Comparison of ENCODE assay signal across 1 cellular context in genomic region chr1:155599828-155600572, GRCh38.
A peak's percentile ranks its signal among the peaks of the same experiment; 100 is the strongest.
TF ChIP-seq lines count a peak whose summit lies in the region.
"Not testable (repeated sequence)": the region's sequence is repeated elsewhere in the genome, so short reads cannot be mapped to it uniquely, and the experiment has no call there.

No MANE protein-coding gene starts in this region.

TF ChIP-seq in K562, 482 proteins besides CTCF, POLR2A, EP300 and RAD21 (continued from another document):
- TF ChIP-seq, protein P1, sequence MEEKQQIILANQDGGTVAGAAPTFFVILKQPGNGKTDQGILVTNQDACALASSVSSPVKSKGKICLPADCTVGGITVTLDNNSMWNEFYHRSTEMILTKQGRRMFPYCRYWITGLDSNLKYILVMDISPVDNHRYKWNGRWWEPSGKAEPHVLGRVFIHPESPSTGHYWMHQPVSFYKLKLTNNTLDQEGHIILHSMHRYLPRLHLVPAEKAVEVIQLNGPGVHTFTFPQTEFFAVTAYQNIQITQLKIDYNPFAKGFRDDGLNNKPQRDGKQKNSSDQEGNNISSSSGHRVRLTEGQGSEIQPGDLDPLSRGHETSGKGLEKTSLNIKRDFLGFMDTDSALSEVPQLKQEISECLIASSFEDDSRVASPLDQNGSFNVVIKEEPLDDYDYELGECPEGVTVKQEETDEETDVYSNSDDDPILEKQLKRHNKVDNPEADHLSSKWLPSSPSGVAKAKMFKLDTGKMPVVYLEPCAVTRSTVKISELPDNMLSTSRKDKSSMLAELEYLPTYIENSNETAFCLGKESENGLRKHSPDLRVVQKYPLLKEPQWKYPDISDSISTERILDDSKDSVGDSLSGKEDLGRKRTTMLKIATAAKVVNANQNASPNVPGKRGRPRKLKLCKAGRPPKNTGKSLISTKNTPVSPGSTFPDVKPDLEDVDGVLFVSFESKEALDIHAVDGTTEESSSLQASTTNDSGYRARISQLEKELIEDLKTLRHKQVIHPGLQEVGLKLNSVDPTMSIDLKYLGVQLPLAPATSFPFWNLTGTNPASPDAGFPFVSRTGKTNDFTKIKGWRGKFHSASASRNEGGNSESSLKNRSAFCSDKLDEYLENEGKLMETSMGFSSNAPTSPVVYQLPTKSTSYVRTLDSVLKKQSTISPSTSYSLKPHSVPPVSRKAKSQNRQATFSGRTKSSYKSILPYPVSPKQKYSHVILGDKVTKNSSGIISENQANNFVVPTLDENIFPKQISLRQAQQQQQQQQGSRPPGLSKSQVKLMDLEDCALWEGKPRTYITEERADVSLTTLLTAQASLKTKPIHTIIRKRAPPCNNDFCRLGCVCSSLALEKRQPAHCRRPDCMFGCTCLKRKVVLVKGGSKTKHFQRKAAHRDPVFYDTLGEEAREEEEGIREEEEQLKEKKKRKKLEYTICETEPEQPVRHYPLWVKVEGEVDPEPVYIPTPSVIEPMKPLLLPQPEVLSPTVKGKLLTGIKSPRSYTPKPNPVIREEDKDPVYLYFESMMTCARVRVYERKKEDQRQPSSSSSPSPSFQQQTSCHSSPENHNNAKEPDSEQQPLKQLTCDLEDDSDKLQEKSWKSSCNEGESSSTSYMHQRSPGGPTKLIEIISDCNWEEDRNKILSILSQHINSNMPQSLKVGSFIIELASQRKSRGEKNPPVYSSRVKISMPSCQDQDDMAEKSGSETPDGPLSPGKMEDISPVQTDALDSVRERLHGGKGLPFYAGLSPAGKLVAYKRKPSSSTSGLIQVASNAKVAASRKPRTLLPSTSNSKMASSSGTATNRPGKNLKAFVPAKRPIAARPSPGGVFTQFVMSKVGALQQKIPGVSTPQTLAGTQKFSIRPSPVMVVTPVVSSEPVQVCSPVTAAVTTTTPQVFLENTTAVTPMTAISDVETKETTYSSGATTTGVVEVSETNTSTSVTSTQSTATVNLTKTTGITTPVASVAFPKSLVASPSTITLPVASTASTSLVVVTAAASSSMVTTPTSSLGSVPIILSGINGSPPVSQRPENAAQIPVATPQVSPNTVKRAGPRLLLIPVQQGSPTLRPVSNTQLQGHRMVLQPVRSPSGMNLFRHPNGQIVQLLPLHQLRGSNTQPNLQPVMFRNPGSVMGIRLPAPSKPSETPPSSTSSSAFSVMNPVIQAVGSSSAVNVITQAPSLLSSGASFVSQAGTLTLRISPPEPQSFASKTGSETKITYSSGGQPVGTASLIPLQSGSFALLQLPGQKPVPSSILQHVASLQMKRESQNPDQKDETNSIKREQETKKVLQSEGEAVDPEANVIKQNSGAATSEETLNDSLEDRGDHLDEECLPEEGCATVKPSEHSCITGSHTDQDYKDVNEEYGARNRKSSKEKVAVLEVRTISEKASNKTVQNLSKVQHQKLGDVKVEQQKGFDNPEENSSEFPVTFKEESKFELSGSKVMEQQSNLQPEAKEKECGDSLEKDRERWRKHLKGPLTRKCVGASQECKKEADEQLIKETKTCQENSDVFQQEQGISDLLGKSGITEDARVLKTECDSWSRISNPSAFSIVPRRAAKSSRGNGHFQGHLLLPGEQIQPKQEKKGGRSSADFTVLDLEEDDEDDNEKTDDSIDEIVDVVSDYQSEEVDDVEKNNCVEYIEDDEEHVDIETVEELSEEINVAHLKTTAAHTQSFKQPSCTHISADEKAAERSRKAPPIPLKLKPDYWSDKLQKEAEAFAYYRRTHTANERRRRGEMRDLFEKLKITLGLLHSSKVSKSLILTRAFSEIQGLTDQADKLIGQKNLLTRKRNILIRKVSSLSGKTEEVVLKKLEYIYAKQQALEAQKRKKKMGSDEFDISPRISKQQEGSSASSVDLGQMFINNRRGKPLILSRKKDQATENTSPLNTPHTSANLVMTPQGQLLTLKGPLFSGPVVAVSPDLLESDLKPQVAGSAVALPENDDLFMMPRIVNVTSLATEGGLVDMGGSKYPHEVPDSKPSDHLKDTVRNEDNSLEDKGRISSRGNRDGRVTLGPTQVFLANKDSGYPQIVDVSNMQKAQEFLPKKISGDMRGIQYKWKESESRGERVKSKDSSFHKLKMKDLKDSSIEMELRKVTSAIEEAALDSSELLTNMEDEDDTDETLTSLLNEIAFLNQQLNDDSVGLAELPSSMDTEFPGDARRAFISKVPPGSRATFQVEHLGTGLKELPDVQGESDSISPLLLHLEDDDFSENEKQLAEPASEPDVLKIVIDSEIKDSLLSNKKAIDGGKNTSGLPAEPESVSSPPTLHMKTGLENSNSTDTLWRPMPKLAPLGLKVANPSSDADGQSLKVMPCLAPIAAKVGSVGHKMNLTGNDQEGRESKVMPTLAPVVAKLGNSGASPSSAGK (IDR thresholded peaks at IDR 0.05) = peak; percentile 45
- peak; percentile 48; the same call in 1 of the 2 replicates for TF ChIP-seq SMARCA4 (IDR thresholded peaks at IDR 0.05)
- not testable (repeated sequence) for TF ChIP-seq NR4A1 (CRISPR knock-in tag; IDR thresholded peaks at IDR 0.05)
- 0 out of 2 replicates have a peak, but pooled peaks have one; percentile 61 for TF ChIP-seq NR4A1 (tag; IDR thresholded peaks at IDR 0.05)
- peak; percentile 61; the same call in 1 of the 2 replicates for TF ChIP-seq TAL1 (IDR thresholded peaks at IDR 0.05)
- peak; percentile 31; the same call in 1 of the 2 replicates for TF ChIP-seq MAFG (tag; conservative IDR thresholded peaks at IDR 0.05)
- 0 out of 4 replicates have a peak, but pooled peaks of 1 of the 2 experiments have one; percentile 20 for TF ChIP-seq HDAC1 (IDR thresholded peaks at IDR 0.05)
- 0 out of 2 replicates have a peak, but pooled peaks have one; percentile 14 for TF ChIP-seq ARID2 (IDR thresholded peaks at IDR 0.05)
- TF ChIP-seq CBFA2T2 (conservative IDR thresholded peaks at IDR 0.05) = peak; percentile 78
- TF ChIP-seq ARID1B (IDR thresholded peaks at IDR 0.05) = peak; percentile 52; the same call in 1 of the 2 replicates
- TF ChIP-seq PTRF (tag; IDR thresholded peaks at IDR 0.05) = peak; percentile 74; the same call in 1 of the 2 replicates
